12 cellular contexts compared by ENCODE assay signal in genomic region chr16:87496101-87496801, GRCh38. TPM values are rescaled to one million over a fixed set of nuclear protein-coding genes. Genes with fewer than 3 reads are reported as not detected.
DNase-seq lines count a peak whose midpoint lies in the region; ATAC-seq and TF ChIP-seq lines count a peak whose summit lies in the region.
"Had no signal": no experiment of that assay in that cellular context is flagged by ENCODE, and none has a peak within 500 bp of the region (broad histone marks: within the 10 kb centered on the region; RNA-seq: fewer than 3 reads in every experiment).

No MANE protein-coding gene starts in this region.

- H3K79me2 ChIP-seq in neural progenitor cell (ENCODE audit: low read depth), result peaks cover 8% of the 10 kb centered on the region

- no peak overlapping the region for H2AFZ ChIP-seq in neural progenitor cell (replicated peaks)

- peaks cover 8% of the 10 kb centered on the region for H4K20me1 ChIP-seq in neural progenitor cell (ENCODE audit: low read depth)

- H3K27me3 Mint-ChIP-seq in activated CD4-positive, alpha-beta T cell treated with anti-CD3 and anti-CD28 coated beads, Interleukin-2, amount 10 ng/mL, durations not matched to agents 7 days and 5 days, result peaks cover 13% of the 10 kb centered on the region
- peaks cover 16% of the 10 kb centered on the region for H3K27me3 Mint-ChIP-seq in activated T-cell treated with anti-CD3 and anti-CD28 coated beads, Interleukin-2, amount 50 U/mL, for 72 hours (ENCODE audit: low read depth)
- H3K27me3 Mint-ChIP-seq in neural progenitor cell (ENCODE audit: insufficient read depth, low read depth), result peaks cover 6% of the 10 kb centered on the region

- H3K9me3 Mint-ChIP-seq in activated CD4-positive, alpha-beta T cell treated with anti-CD3 and anti-CD28 coated beads, Interleukin-2, amount 10 ng/mL, durations not matched to agents 7 days and 5 days, result no peaks in the 10 kb centered on the region
- H3K9me3 Mint-ChIP-seq in activated T-cell treated with anti-CD3 and anti-CD28 coated beads, Interleukin-2, amount 50 U/mL, for 72 hours, result no peaks in the 10 kb centered on the region
- H3K9me3 Mint-ChIP-seq in neural progenitor cell, result no peaks in the 10 kb centered on the region

- peaks cover 21% of the 10 kb centered on the region for H3K4me1 Mint-ChIP-seq in activated CD4-positive, alpha-beta T cell treated with anti-CD3 and anti-CD28 coated beads, Interleukin-2, amount 10 ng/mL, durations not matched to agents 7 days and 5 days
- peaks cover 45% of the 10 kb centered on the region for H3K4me1 Mint-ChIP-seq in activated T-cell treated with anti-CD3 and anti-CD28 coated beads, Interleukin-2, amount 50 U/mL, for 72 hours (ENCODE audit: low read depth)
- peaks cover 8% of the 10 kb centered on the region for H3K4me1 Mint-ChIP-seq in neural progenitor cell

- H3K4me3 Mint-ChIP-seq in activated CD4-positive, alpha-beta T cell treated with anti-CD3 and anti-CD28 coated beads, Interleukin-2, amount 10 ng/mL, durations not matched to agents 7 days and 5 days, result no peak overlapping the region
- H3K4me3 Mint-ChIP-seq in activated T-cell treated with anti-CD3 and anti-CD28 coated beads, Interleukin-2, amount 50 U/mL, for 72 hours, result peak overlapping the region in 1 of 2 donors; percentile 30
- H3K4me3 Mint-ChIP-seq in neural progenitor cell, result no peak overlapping the region

- TF ChIP-seq CTCF in neural progenitor cell (IDR thresholded peaks at IDR 0.05), result no peak

- peaks cover 6% of the 10 kb centered on the region for H3K27me3 ChIP-seq in neural progenitor cell
- H3K27me3 ChIP-seq: ascending aorta had no signal

- H3K27ac Mint-ChIP-seq in activated CD4-positive, alpha-beta T cell treated with anti-CD3 and anti-CD28 coated beads, Interleukin-2, amount 10 ng/mL, durations not matched to agents 7 days and 5 days, result peak overlapping the region; percentile 25
- no peak overlapping the region for H3K27ac Mint-ChIP-seq in activated T-cell treated with anti-CD3 and anti-CD28 coated beads, Interleukin-2, amount 50 U/mL, for 72 hours
- H3K27ac Mint-ChIP-seq in neural progenitor cell, result peak overlapping the region; percentile 85

- H3K36me3 ChIP-seq in neural progenitor cell, result no peaks in the 10 kb centered on the region
- H3K36me3 ChIP-seq: ascending aorta had no signal

- DNase-seq in activated CD4-positive, alpha-beta T cell treated with anti-CD3 and anti-CD28 coated beads, Interleukin-2, amount 10 ng/mL, durations not matched to agents 7 days and 5 days, result no peak
- no peak for DNase-seq in activated CD4-positive, alpha-beta T cell treated with anti-CD3 and anti-CD28 coated beads, Interleukin-2, amount 50 U/mL, for 4 hours
- DNase-seq in activated T-cell treated with anti-CD3 and anti-CD28 coated beads, Interleukin-2, amount 50 U/mL, for 72 hours, result peak; percentile 33
- no peak for DNase-seq in neural progenitor cell (ENCODE audit: low spot score)
- DNase-seq in amygdala (lab: John Stamatoyannopoulos, UW), result no peak
- no peak for DNase-seq in cortex of kidney (lab: John Stamatoyannopoulos, UW)
- no peak for DNase-seq in effector CD8-positive, alpha-beta T cell (lab: John Stamatoyannopoulos, UW)
- DNase-seq: activated CD4-positive, CD25-positive, alpha-beta regulatory T cell treated with anti-CD3 and anti-CD28 coated beads, Interleukin-2, amount 50 U/mL, for 72 hours; NCI-H510A had no signal

- no peak overlapping the region for H3K9ac ChIP-seq in neural progenitor cell

- H3K4me2 ChIP-seq in neural progenitor cell, result no peak overlapping the region

- H3F3A ChIP-seq in neural progenitor cell (ENCODE audit: low read depth), result peaks cover 10% of the 10 kb centered on the region

- H3K9me3 ChIP-seq in neural progenitor cell (ENCODE audit: low read depth), result no peaks in the 10 kb centered on the region
- H3K9me3 ChIP-seq: ascending aorta had no signal

- no peak overlapping the region for H3K4me3 ChIP-seq in neural progenitor cell
- H3K4me3 ChIP-seq: ascending aorta had no signal

- ATAC-seq in GM18909 (IDR thresholded peaks at IDR 0.05; ENCODE audit: poor library complexity, unreplicated experiment), result peak; percentile 32
- ATAC-seq in activated T-cell treated with anti-CD3 and anti-CD28 coated beads, Interleukin-2, amount 50 U/mL, for 72 hours (replicated peaks in 1 of 2), result peak; percentile 3 to 10
- ATAC-seq: HCT116 had no signal

- no peak overlapping the region for H3K27ac ChIP-seq in neural progenitor cell
- H3K27ac ChIP-seq: ascending aorta had no signal

- peaks cover 5% of the 10 kb centered on the region for H3K4me1 ChIP-seq in neural progenitor cell

- CTCF ChIA-PET in activated CD4-positive, alpha-beta T cell treated with anti-CD3 and anti-CD28 coated beads, Interleukin-2, amount 10 ng/mL, durations not matched to agents 7 days and 5 days (lab: Charles Lee), result no interaction called here

- POLR2A ChIA-PET in activated CD4-positive, alpha-beta T cell treated with anti-CD3 and anti-CD28 coated beads, Interleukin-2, amount 10 ng/mL, durations not matched to agents 7 days and 5 days (lab: Charles Lee), result no interaction called here

- H3K36me3 Mint-ChIP-seq in activated CD4-positive, alpha-beta T cell treated with anti-CD3 and anti-CD28 coated beads, Interleukin-2, amount 10 ng/mL, durations not matched to agents 7 days and 5 days (ENCODE audit: low read depth), result no peaks in the 10 kb centered on the region
- H3K36me3 Mint-ChIP-seq in activated T-cell treated with anti-CD3 and anti-CD28 coated beads, Interleukin-2, amount 50 U/mL, for 72 hours (ENCODE audit: insufficient read depth in 2 of 2), result peaks cover 0 to 2% of the 10 kb centered on the region in 2 donors
- no peaks in the 10 kb centered on the region for H3K36me3 Mint-ChIP-seq in neural progenitor cell

RNA-seq across cellular contexts. Expression of gene ZCCHC14, which starts 3.4 kb away (rescaled TPM):
- total RNA-seq in activated CD4-positive, alpha-beta T cell treated with anti-CD3 and anti-CD28 coated beads, Interleukin-2, amount 10 ng/mL, durations not matched to agents 7 days and 5 days, result 1 to 10 TPM; 7.6 to 7.9 TPM
- total RNA-seq in activated T-cell treated with anti-CD3 and anti-CD28 coated beads, Interleukin-2, amount 50 U/mL, for 72 hours, result 10 to 100 TPM; 13.6 to 14.1 TPM
- 10.3 and 11.7 TPM in 2 replicates for total RNA-seq in neural progenitor cell (ENCODE audit: low replicate concordance)

Comparison
In these comparisons a context has a peak if more than half of its experiments do, and no peak if none do; other contexts are left out.
1. DNase-seq: peak in activated T-cell treated with anti-CD3 and anti-CD28 coated beads, Interleukin-2, amount 50 U/mL, for 72 hours (2 of 2); none in activated CD4-positive, alpha-beta T cell treated with anti-CD3 and anti-CD28 coated beads, Interleukin-2, amount 10 ng/mL, durations not matched to agents 7 days and 5 days (single experiment), activated CD4-positive, alpha-beta T cell treated with anti-CD3 and anti-CD28 coated beads, Interleukin-2, amount 50 U/mL, for 4 hours (0 of 2), neural progenitor cell (single experiment), amygdala (0 of 56), cortex of kidney (single experiment) and effector CD8-positive, alpha-beta T cell (single experiment).